Comparison of ENCODE assay signal across 8 cellular contexts in the genomic region with DNA sequence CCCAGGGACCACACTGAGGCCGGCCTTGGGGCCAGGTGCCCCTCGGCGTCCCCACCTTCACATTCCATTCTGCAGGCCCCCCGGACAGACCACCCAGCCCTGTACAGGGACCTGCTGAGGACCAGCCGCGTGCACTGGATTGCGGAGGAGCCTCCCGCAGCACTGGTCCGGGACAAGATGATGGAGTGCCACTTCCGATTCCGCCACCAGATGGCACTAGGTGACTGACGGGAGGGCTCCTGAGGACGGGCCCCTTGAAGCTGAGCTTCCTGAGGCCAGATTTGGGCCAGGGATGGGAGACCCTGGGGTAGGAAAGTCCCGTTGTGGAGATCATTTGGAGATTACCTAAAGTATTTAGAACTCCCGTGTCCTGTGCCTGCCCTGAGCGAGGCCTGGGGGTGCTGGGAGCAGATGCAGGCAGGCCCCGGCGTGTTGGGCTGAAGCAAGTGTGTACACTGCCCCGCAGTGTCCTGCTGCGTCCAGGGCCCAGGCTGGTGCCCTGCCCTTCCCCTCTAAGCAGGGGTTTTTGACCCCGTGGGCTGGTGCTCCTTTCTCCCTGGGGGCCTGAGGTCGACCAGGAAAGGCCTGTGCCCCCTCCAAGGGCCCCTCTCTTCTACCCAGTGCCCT. TPM values are rescaled to one million over a fixed set of nuclear protein-coding genes. Genes with fewer than 3 reads are reported as not detected.
A peak's percentile ranks its signal among the peaks of the same experiment; 100 is the strongest.
DNase-seq lines count a peak whose midpoint lies in the region; ATAC-seq lines count a peak whose summit lies in the region.

No MANE protein-coding gene starts in this region.

- H3K36me3 Mint-ChIP-seq in activated naive CD4-positive, alpha-beta T cell treated with anti-CD3 and anti-CD28 coated beads, Interleukin-2, amount 10 ng/mL, durations not matched to agents 7 days and 5 days = peaks cover 21% of the 10 kb centered on the region

- no peaks in the 10 kb centered on the region for H3K4me1 Mint-ChIP-seq in activated naive CD4-positive, alpha-beta T cell treated with anti-CD3 and anti-CD28 coated beads, Interleukin-2, amount 10 ng/mL, durations not matched to agents 7 days and 5 days

- H3K27me3 Mint-ChIP-seq in activated naive CD4-positive, alpha-beta T cell treated with anti-CD3 and anti-CD28 coated beads, Interleukin-2, amount 10 ng/mL, durations not matched to agents 7 days and 5 days = no peaks in the 10 kb centered on the region

- no peak for ATAC-seq in GM19463 (IDR thresholded peaks at IDR 0.05; ENCODE audit: unreplicated experiment)
- ATAC-seq in HG03354 (IDR thresholded peaks at IDR 0.05; ENCODE audit: poor library complexity, severe bottlenecking, unreplicated experiment) = no peak

- no peaks in the 10 kb centered on the region for H3K9me3 Mint-ChIP-seq in activated naive CD4-positive, alpha-beta T cell treated with anti-CD3 and anti-CD28 coated beads, Interleukin-2, amount 10 ng/mL, durations not matched to agents 7 days and 5 days

- DNase-seq in Ammon's horn (ENCODE audit: low spot score) = peak; percentile 74
- DNase-seq in H4 (ENCODE audit: low spot score) = peak; percentile 36
- DNase-seq in RPMI8226 = peak; percentile 63
- DNase-seq in activated naive CD4-positive, alpha-beta T cell treated with anti-CD3 and anti-CD28 coated beads, Interleukin-2, amount 10 ng/mL, durations not matched to agents 7 days and 5 days = peak; percentile 76
- DNase-seq in germinal center (ENCODE audit: low spot score) = peak; percentile 75
- DNase-seq in pons (ENCODE audit: low spot score) = peak; percentile 28

- CTCF ChIA-PET in activated naive CD4-positive, alpha-beta T cell treated with anti-CD3 and anti-CD28 coated beads, Interleukin-2, amount 10 ng/mL, durations not matched to agents 7 days and 5 days (lab: Charles Lee) = interaction anchor here (1.3 to 1.4 kb wide), 3 partner anchors 12 to 186 kb away, joined by 3 read pairs; no protein-coding TSS in a partner anchor

- H3K4me3 Mint-ChIP-seq in activated naive CD4-positive, alpha-beta T cell treated with anti-CD3 and anti-CD28 coated beads, Interleukin-2, amount 10 ng/mL, durations not matched to agents 7 days and 5 days = no peak overlapping the region

- no peak overlapping the region for H3K27ac Mint-ChIP-seq in activated naive CD4-positive, alpha-beta T cell treated with anti-CD3 and anti-CD28 coated beads, Interleukin-2, amount 10 ng/mL, durations not matched to agents 7 days and 5 days

RNA-seq across cellular contexts. Expression of a gene that starts 20.0 kb away (rescaled TPM):
- 37.0 and 39.5 TPM in 2 replicates for total RNA-seq in H4 (2014; rRNA removed; shearing (Covaris generic))

RNA-seq across cellular contexts. Expression of a gene that starts 58.8 kb away (rescaled TPM):
- 13.5 and 13.9 TPM in 2 replicates for total RNA-seq in H4 (2014; rRNA removed; shearing (Covaris generic))
